1 cellular context compared by ENCODE assay signal in the genomic region with DNA sequence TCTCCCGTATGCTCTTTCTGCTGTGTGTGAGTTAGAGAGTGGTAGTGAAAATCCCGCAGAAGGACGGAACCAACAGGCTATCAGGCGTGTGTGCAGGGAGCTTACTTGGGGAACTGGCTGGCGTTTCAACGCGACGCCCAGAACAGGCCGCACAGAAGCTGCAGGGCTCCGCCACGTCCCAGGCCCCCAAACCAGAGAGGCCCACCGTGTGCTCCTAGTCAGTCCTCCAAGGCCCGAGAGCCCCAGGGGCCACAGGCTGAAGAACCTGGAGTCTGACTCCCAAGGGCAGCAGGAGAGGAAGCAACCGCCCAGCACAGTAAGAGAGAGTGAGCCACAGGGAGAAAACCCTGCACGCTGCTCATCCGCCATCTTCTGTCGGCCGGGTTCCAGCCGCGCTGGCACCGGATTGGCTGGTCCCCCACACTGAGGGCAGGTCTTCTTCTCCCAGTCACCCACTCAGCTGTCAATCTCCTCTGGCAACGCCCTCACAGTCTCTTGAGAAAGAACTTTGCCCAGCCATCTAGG.
TF ChIP-seq lines count a peak whose summit lies in the region.

No MANE protein-coding gene starts in this region.

TF ChIP-seq in K562, 482 proteins besides CTCF, POLR2A, EP300 and RAD21 (continued from another document and continues in another):
- TF ChIP-seq SPI1 (IDR thresholded peaks at IDR 0.05; ENCODE audit: borderline replicate concordance, low read depth, low read length) (0 out of 2 replicates have a peak, but pooled peaks have one; percentile 21), C11orf30 (IDR thresholded peaks at IDR 0.05; ENCODE audit: low read depth) (peak; percentile 19; the same call in 1 of the 2 replicates), MGA (IDR thresholded peaks at IDR 0.05) (peak; percentile 71), MEIS2 (IDR thresholded peaks at IDR 0.05; ENCODE audit: partially characterized antibody) (peak; percentile 39), FOS (IDR thresholded peaks at IDR 0.05; ENCODE audit: extremely low read depth, insufficient read length) (peak; percentile 91), ZC3H4 (CRISPR knock-in tag; IDR thresholded peaks at IDR 0.05; ENCODE audit: borderline replicate concordance) (no peak), GABPB2 (CRISPR knock-in tag; conservative IDR thresholded peaks at IDR 0.05) (no peak), CREB3L1 (IDR thresholded peaks at IDR 0.05; ENCODE audit: borderline replicate concordance, low read depth) (peak; percentile 82; the same call in 1 of the 2 replicates), SAP30 (IDR thresholded peaks at IDR 0.05; ENCODE audit: borderline replicate concordance, insufficient read depth, low read depth, low read length, poor library complexity, severe bottlenecking) (peak; percentile 40), NFYB (IDR thresholded peaks at IDR 0.05; ENCODE audit: extremely low read depth, insufficient read length) (peak; percentile 100), SMAD1 (IDR thresholded peaks at IDR 0.05; ENCODE audit: low read depth, low read length, partially characterized antibody) (peak; percentile 32), L3MBTL2 (IDR thresholded peaks at IDR 0.05) (peak; percentile 78), POLR2B (IDR thresholded peaks at IDR 0.05; ENCODE audit: low read depth, partially characterized antibody) (peak; percentile 79), ZNF511 (CRISPR knock-in tag; IDR thresholded peaks at IDR 0.05) (peak; percentile 32; the same call in 1 of the 2 replicates), NFRKB (IDR thresholded peaks at IDR 0.05; ENCODE audit: low read depth) (peak; percentile 94; the same call in 1 of the 2 replicates), MCM5 (IDR thresholded peaks at IDR 0.05; ENCODE audit: low read depth) (no peak), TAF1 (IDR thresholded peaks at IDR 0.05; ENCODE audit: control insufficient read depth, extremely low read depth, insufficient read depth, low read length, severe bottlenecking) (peak; percentile 88), ZNF175 (CRISPR knock-in tag; IDR thresholded peaks at IDR 0.05; ENCODE audit: low read depth) (no peak), POLR2AphosphoS5 (IDR thresholded peaks at IDR 0.05; ENCODE audit: control insufficient read depth, insufficient read depth, low read depth, low read length) (peak; percentile 68; the same call in 1 of the 2 replicates), ZNF280A (IDR thresholded peaks at IDR 0.05; ENCODE audit: low read depth, partially characterized antibody) (no peak), FIP1L1 (IDR thresholded peaks at IDR 0.05; ENCODE audit: low read depth, low read length, poor library complexity, severe bottlenecking) (no peak), ATF6 (CRISPR knock-in tag; IDR thresholded peaks at IDR 0.05) (peak; percentile 67; the same call in 1 of the 2 replicates), ZNF12 (CRISPR knock-in tag; IDR thresholded peaks at IDR 0.05) (0 out of 2 replicates have a peak, but pooled peaks have one; percentile 18), ZNF695 (CRISPR knock-in tag; IDR thresholded peaks at IDR 0.05) (no peak), GATAD2B (IDR thresholded peaks at IDR 0.05; ENCODE audit: borderline replicate concordance) (no peak)
- TF ChIP-seq, protein P1, sequence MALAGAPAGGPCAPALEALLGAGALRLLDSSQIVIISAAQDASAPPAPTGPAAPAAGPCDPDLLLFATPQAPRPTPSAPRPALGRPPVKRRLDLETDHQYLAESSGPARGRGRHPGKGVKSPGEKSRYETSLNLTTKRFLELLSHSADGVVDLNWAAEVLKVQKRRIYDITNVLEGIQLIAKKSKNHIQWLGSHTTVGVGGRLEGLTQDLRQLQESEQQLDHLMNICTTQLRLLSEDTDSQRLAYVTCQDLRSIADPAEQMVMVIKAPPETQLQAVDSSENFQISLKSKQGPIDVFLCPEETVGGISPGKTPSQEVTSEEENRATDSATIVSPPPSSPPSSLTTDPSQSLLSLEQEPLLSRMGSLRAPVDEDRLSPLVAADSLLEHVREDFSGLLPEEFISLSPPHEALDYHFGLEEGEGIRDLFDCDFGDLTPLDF (CRISPR knock-in tag; IDR thresholded peaks at IDR 0.05), result peak; percentile 39; the same call in 1 of the 2 replicates
- TF ChIP-seq, protein P2, sequence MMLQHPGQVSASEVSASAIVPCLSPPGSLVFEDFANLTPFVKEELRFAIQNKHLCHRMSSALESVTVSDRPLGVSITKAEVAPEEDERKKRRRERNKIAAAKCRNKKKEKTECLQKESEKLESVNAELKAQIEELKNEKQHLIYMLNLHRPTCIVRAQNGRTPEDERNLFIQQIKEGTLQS (IDR thresholded peaks at IDR 0.05), result no peak
- TF ChIP-seq, protein P2 (CRISPR knock-in tag; conservative IDR thresholded peaks at IDR 0.05), result 0 out of 2 replicates have a peak, but pooled peaks have one; percentile 59
